In genomic region chr2:69830045-69830905, GRCh38 we compare ENCODE assay signal across 8 cellular contexts. TPM values are rescaled to one million over a fixed set of nuclear protein-coding genes. Genes with fewer than 3 reads are reported as not detected.
DNase-seq lines count a peak whose midpoint lies in the region; FAIRE-seq and TF ChIP-seq lines count a peak whose summit lies in the region.

No MANE protein-coding gene starts in this region.

- H3K27me3 ChIP-seq in CD4-positive, alpha-beta memory T cell (ENCODE audit: insufficient read depth, low read length) = no peaks in the 10 kb centered on the region
- no peaks in the 10 kb centered on the region for H3K27me3 ChIP-seq in SU-DHL-6 (ENCODE audit: low read length)
- H3K27me3 ChIP-seq in iPS-18a (ENCODE audit: control insufficient read depth, insufficient read depth, low read length) = no peaks in the 10 kb centered on the region
- no peaks in the 10 kb centered on the region for H3K27me3 ChIP-seq in small intestine (ENCODE audit: control insufficient read depth in 2 of 2, insufficient read depth in 2 of 2, low read length in 2 of 2)

- H2AFZ ChIP-seq in SU-DHL-6 (ENCODE audit: low read depth, low read length, severe bottlenecking) = peak overlapping the region; percentile 65

- no peaks in the 10 kb centered on the region for H3K36me3 ChIP-seq in CD4-positive, alpha-beta memory T cell (ENCODE audit: insufficient read depth, low read length)
- H3K36me3 ChIP-seq in SU-DHL-6 (ENCODE audit: low read length) (peaks cover 3% of the 10 kb centered on the region; the same call in 1 of the 2 replicates), iPS-18a (ENCODE audit: control insufficient read depth, low read depth, low read length) (peaks cover 8% of the 10 kb centered on the region), small intestine (ENCODE audit: control insufficient read depth in 2 of 2, insufficient read depth in 2 of 2, low read length in 2 of 2) (no peaks in the 10 kb centered on the region)

- peak overlapping the region; percentile 87 to 98 (median 96) for H3K4me3 Mint-ChIP-seq in CD4-positive, alpha-beta memory T cell

- TF ChIP-seq CTCF in GM20000 (IDR thresholded peaks at IDR 0.05; ENCODE audit: extremely low read depth, missing control alignments) = no peak
- no peak for TF ChIP-seq CTCF in SU-DHL-6 (IDR thresholded peaks at IDR 0.05; ENCODE audit: insufficient read depth, low read length, poor library complexity, severe bottlenecking)

- CTCF ChIA-PET in CD4-positive, alpha-beta memory T cell (lab: Charles Lee; ENCODE audit: partially characterized antibody) = interaction anchor here (0.8 to 2.3 kb wide), 2 partner anchors 12 to 105 kb away, joined by 4 to 11 read pairs; no protein-coding TSS in a partner anchor

- H3K4me3 ChIP-seq in CD4-positive, alpha-beta memory T cell (ENCODE audit: low read length in 2 of 2) = peak overlapping the region; percentile 54 to 71
- H3K4me3 ChIP-seq in SU-DHL-6 (ENCODE audit: insufficient read depth, low read length, poor library complexity, severe bottlenecking) (peak overlapping the region; percentile 85), iPS-18a (ENCODE audit: low read length) (peak overlapping the region; percentile 94), small intestine (ENCODE audit: low read depth in 1 of 2, low read length in 2 of 2) (peak overlapping the region; percentile 71 to 93)

- peak overlapping the region; percentile 89 for H3K4me2 ChIP-seq in SU-DHL-6 (ENCODE audit: low read depth, low read length, poor library complexity, severe bottlenecking)

- H3K27ac Mint-ChIP-seq in CD4-positive, alpha-beta memory T cell = peak overlapping the region; percentile 80 to 97 (median 96)

- H4K20me1 ChIP-seq in SU-DHL-6 (ENCODE audit: low read depth, low read length) = no peaks in the 10 kb centered on the region

- H3K9ac ChIP-seq in SU-DHL-6 (ENCODE audit: low read length) (peak overlapping the region; percentile 86), iPS-18a (ENCODE audit: low read length) (peak overlapping the region; percentile 66)

- peaks cover 28 to 76% (median 51%) of the 10 kb centered on the region in 4 donors for H3K4me1 Mint-ChIP-seq in CD4-positive, alpha-beta memory T cell

- no peaks in the 10 kb centered on the region for H3F3A ChIP-seq in SU-DHL-6 (ENCODE audit: insufficient read depth)

- peak overlapping the region; percentile 92 for H3K27ac ChIP-seq in CD4-positive, alpha-beta memory T cell (ENCODE audit: low read depth, low read length)
- H3K27ac ChIP-seq in SU-DHL-6 (ENCODE audit: low read depth, low read length) = peak overlapping the region; percentile 11; the same call in 1 of the 2 replicates
- H3K27ac ChIP-seq in iPS-18a (ENCODE audit: low read length) = no peak overlapping the region
- H3K27ac ChIP-seq in small intestine (ENCODE audit: low read depth in 1 of 2, low read length in 1 of 2) = peak overlapping the region; percentile 45 to 70

- H3K79me2 ChIP-seq in SU-DHL-6 (ENCODE audit: insufficient read depth, low read length) = peaks cover 56% of the 10 kb centered on the region

- DNase-seq in CD4-positive, alpha-beta memory T cell = peak; percentile 41 to 72 (median 51)
- DNase-seq in GM20000 (ENCODE audit: low spot score) (peak; percentile 32), HK-2 (ENCODE audit: unreplicated experiment) (peak; percentile 56), astrocyte of the hippocampus (ENCODE audit: low read depth, low spot score) (peak; percentile 46), small intestine (peak; percentile 81), epidermal melanocyte (ENCODE audit: insufficient read length, low spot score) (no peak)

- FAIRE-seq in small intestine (lab: Jason Lieb, UNC) = no peak

- POLR2A ChIA-PET in CD4-positive, alpha-beta memory T cell (lab: Charles Lee; ENCODE audit: partially characterized antibody) = interaction anchor here (1.1 to 2.0 kb wide), 2 partner anchors 85 to 393 kb away, joined by 3 to 6 read pairs; partner anchors contain the start of gene NFU1

- intact Hi-C loops in CD4-positive, alpha-beta memory T cell (cut with micrococcal nuclease) = no loop called here

- WGBS in small intestine, 3 donors = 0 to 1% (median 1%) methylated on average over 38 to 45 of the region's 45 CpGs

- H3K9me2 ChIP-seq in SU-DHL-6 (replicated peaks; ENCODE audit: insufficient read depth, low read length) = no peaks in the 10 kb centered on the region

- no peaks in the 10 kb centered on the region for H3K9me3 Mint-ChIP-seq in CD4-positive, alpha-beta memory T cell

- H3K27me3 Mint-ChIP-seq in CD4-positive, alpha-beta memory T cell = no peaks in the 10 kb centered on the region

- H3K4me1 ChIP-seq in CD4-positive, alpha-beta memory T cell (ENCODE audit: insufficient read depth, low read length) = peaks cover 43% of the 10 kb centered on the region
- H3K4me1 ChIP-seq in iPS-18a (ENCODE audit: control insufficient read depth, low read depth, low read length) (peaks cover 8% of the 10 kb centered on the region), small intestine (ENCODE audit: control insufficient read depth in 2 of 2, insufficient read depth in 1 of 2, low read depth in 1 of 2, low read length in 1 of 2) (peaks cover 3 to 5% of the 10 kb centered on the region in 2 donors)

- no peaks in the 10 kb centered on the region for H3K9me3 ChIP-seq in CD4-positive, alpha-beta memory T cell (ENCODE audit: control insufficient read depth in 1 of 2, low read length in 2 of 2)
- no peaks in the 10 kb centered on the region for H3K9me3 ChIP-seq in SU-DHL-6 (ENCODE audit: insufficient read depth, low read length)
- H3K9me3 ChIP-seq in iPS-18a (ENCODE audit: control insufficient read depth, low read depth, low read length) = no peaks in the 10 kb centered on the region
- H3K9me3 ChIP-seq in small intestine (ENCODE audit: control insufficient read depth, low read depth) = no peaks in the 10 kb centered on the region

- peaks cover 0 to 28% of the 10 kb centered on the region in 2 donors for H3K36me3 Mint-ChIP-seq in CD4-positive, alpha-beta memory T cell

RNA-seq across cellular contexts. Expression of gene GMCL1, which starts 0.8 kb away (rescaled TPM):
- 10 to 100 TPM; 28.2 to 31.8 TPM for total RNA-seq in CD4-positive, alpha-beta memory T cell
- 10 to 100 TPM; 27.7 to 37.8 TPM for polyA plus RNA-seq in CD4-positive, alpha-beta memory T cell
- polyA plus RNA-seq in small intestine = 10 to 100 TPM; 13.6 to 18.1 (median 17.3) TPM
